20 cellular contexts compared by ENCODE assay signal in the genomic region with DNA sequence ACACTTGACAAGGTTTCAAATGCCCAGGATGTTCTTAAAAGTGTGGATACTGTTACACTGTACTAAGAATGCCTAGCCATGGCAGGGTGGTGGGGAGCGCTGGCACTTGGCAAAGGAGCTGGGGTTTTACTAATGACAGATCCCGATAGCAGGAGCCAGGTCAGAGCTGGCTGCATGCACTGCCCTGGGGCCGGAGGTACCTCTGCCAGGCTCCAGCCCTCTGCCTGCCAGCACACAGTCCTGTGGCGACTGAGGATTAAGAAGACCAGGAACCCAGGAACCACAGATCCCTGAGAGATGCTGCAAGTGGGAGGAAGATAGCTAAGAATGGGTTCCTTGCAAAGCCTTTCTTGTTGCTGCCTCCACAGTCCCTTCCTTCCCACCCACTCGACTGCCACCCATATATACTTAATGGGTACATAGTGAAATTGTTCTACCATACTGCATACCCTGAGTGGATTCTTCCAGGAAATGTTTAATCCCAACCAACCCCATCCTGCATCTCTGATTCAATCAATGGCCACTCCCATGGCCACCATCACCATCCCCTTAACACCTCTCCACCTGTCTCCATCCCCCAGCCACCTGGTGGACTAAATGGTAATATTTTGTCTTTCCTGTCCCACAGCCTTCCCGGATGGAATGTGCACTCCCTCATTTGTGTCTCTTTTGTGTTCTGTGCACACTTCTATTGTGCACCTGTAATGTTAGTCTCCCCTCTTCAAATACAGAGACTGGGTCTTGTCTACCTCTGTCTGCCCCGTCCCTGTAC.
DNase-seq lines count a peak whose midpoint lies in the region; ATAC-seq and TF ChIP-seq lines count a peak whose summit lies in the region.
"Had no signal": no experiment of that assay in that cellular context is flagged by ENCODE, and none has a peak within 500 bp of the region (broad histone marks: within the 10 kb centered on the region; RNA-seq: fewer than 3 reads in every experiment).

No MANE protein-coding gene starts in this region.

- 54 to 83% (median 65%) methylated on average over 7 of the region's 7 CpGs for WGBS in stomach, 5 donors

- H3K9me3 Mint-ChIP-seq in progenitor cell of endocrine pancreas (ENCODE audit: low read depth) (no peaks in the 10 kb centered on the region), CD14-positive monocyte (peaks cover 0 to 3% (median 0%) of the 10 kb centered on the region in 7 donors)
- H3K9me3 Mint-ChIP-seq: activated CD8-positive, alpha-beta T cell treated with anti-CD3 and anti-CD28 coated beads for 36 hours; activated naive CD8-positive, alpha-beta T cell treated with anti-CD3 and anti-CD28 coated beads for 36 hours; activated T-cell treated with anti-CD3 and anti-CD28 coated beads, Interleukin-2, amount 50 U/mL, for 72 hours; GM23338; IgD-negative memory B cell had no signal

- DNase-seq in PC-3 (no peak), cerebellar cortex (ENCODE audit: low spot score) (peak; percentile 95), stomach (peak; percentile 65), NCI-H510A (lab: John Stamatoyannopoulos, UW) (no peak), progenitor cell of endocrine pancreas (ENCODE audit: low spot score, unreplicated experiment) (no peak), CD14-positive monocyte (ENCODE audit: low spot score) (no peak)
- DNase-seq: activated CD8-positive, alpha-beta T cell treated with anti-CD3 and anti-CD28 coated beads for 36 hours; activated naive CD8-positive, alpha-beta T cell treated with anti-CD3 and anti-CD28 coated beads for 36 hours; activated T-cell treated with anti-CD3 and anti-CD28 coated beads, Interleukin-2, amount 50 U/mL, for 72 hours; effector memory CD4-positive, alpha-beta T cell; GF-D8; NCI-H2107; stimulated activated CD4-positive, alpha-beta T cell treated with anti-CD3 and anti-CD28 coated beads, Interleukin-4, amount 100 ng/mL, for 1 hour; T-helper 1 cell had no signal

- TF ChIP-seq POLR2A in stomach (IDR thresholded peaks at IDR 0.05): no peak

- H3K9me3 ChIP-seq in PC-3 (ENCODE audit: low read length): no peaks in the 10 kb centered on the region
- H3K9me3 ChIP-seq in stomach: no peaks in the 10 kb centered on the region
- H3K9me3 ChIP-seq: neutrophil had no signal

- POLR2A ChIA-PET in PC-3 (lab: Charles Lee; ENCODE audit: unreplicated experiment): interaction anchor here (0.7 kb wide), 1 partner anchor 74 kb away, joined by 3 read pairs; no protein-coding TSS in a partner anchor

- H3K27me3 ChIP-seq in PC-3 (ENCODE audit: low read length): no peaks in the 10 kb centered on the region
- no peaks in the 10 kb centered on the region for H3K27me3 ChIP-seq in layer of hippocampus (ENCODE audit: control insufficient read depth, insufficient read depth, low read length)
- peaks cover 0 to 6% (median 0%) of the 10 kb centered on the region in 3 donors for H3K27me3 ChIP-seq in stomach

- H3K4me2 ChIP-seq in PC-3 (ENCODE audit: low read length): no peak overlapping the region
- H3K4me2 ChIP-seq: GM23338 had no signal

- H3K4me3 Mint-ChIP-seq in progenitor cell of endocrine pancreas (ENCODE audit: low read depth) (no peak overlapping the region), CD14-positive monocyte (peak overlapping the region in 1 of 2 donors; percentile 43)
- H3K4me3 Mint-ChIP-seq: activated CD8-positive, alpha-beta T cell treated with anti-CD3 and anti-CD28 coated beads for 36 hours; activated naive CD8-positive, alpha-beta T cell treated with anti-CD3 and anti-CD28 coated beads for 36 hours; activated T-cell treated with anti-CD3 and anti-CD28 coated beads, Interleukin-2, amount 50 U/mL, for 72 hours; GM23338; IgD-negative memory B cell had no signal

- H3K4me1 ChIP-seq in PC-3 (ENCODE audit: insufficient read depth, low read length): no peaks in the 10 kb centered on the region; the same call in 1 of the 2 replicates
- peaks cover 0 to 12% (median 4%) of the 10 kb centered on the region in 4 donors for H3K4me1 ChIP-seq in stomach

- H3K36me3 ChIP-seq in PC-3 (ENCODE audit: low read depth, low read length) (no peaks in the 10 kb centered on the region), stomach (no peaks in the 10 kb centered on the region)
- H3K36me3 ChIP-seq: neutrophil had no signal

- H3K4me3 ChIP-seq in PC-3 (ENCODE audit: low read length) (no peak overlapping the region), stomach (no peak overlapping the region)
- H3K4me3 ChIP-seq: GM23338 had no signal

- H3K36me3 Mint-ChIP-seq in progenitor cell of endocrine pancreas (ENCODE audit: insufficient read depth) (no peaks in the 10 kb centered on the region), CD14-positive monocyte (no peaks in the 10 kb centered on the region)
- H3K36me3 Mint-ChIP-seq: activated naive CD8-positive, alpha-beta T cell treated with anti-CD3 and anti-CD28 coated beads for 36 hours; IgD-negative memory B cell had no signal

- ATAC-seq in PC-3: no peak
- ATAC-seq: activated CD8-positive, alpha-beta T cell treated with anti-CD3 and anti-CD28 coated beads for 36 hours; activated T-cell treated with anti-CD3 and anti-CD28 coated beads, Interleukin-2, amount 50 U/mL, for 72 hours; GM23338 had no signal

- H3K4me1 Mint-ChIP-seq in progenitor cell of endocrine pancreas (ENCODE audit: low read depth) (peaks cover 9% of the 10 kb centered on the region), CD14-positive monocyte (no peaks in the 10 kb centered on the region)
- H3K4me1 Mint-ChIP-seq: activated naive CD8-positive, alpha-beta T cell treated with anti-CD3 and anti-CD28 coated beads for 36 hours; GM23338; IgD-negative memory B cell had no signal

- H4K20me1 ChIP-seq in PC-3 (ENCODE audit: low read length): no peaks in the 10 kb centered on the region

- TF ChIP-seq CTCF in PC-3 (conservative IDR thresholded peaks at IDR 0.05; ENCODE audit: low read depth, low read length) (peak; percentile 21; the same call in 1 of the 2 replicates), stomach (IDR thresholded peaks at IDR 0.05) (no peak), progenitor cell of endocrine pancreas (IDR thresholded peaks at IDR 0.05; ENCODE audit: unreplicated experiment) (no peak), CD14-positive monocyte (IDR thresholded peaks at IDR 0.05) (no peak)

- CTCF ChIA-PET in PC-3 (lab: Charles Lee): no interaction called here

- H3K9ac ChIP-seq in PC-3 (ENCODE audit: low read length): no peak overlapping the region

- no peak overlapping the region for H3K27ac Mint-ChIP-seq in progenitor cell of endocrine pancreas
- no peak overlapping the region for H3K27ac Mint-ChIP-seq in CD14-positive monocyte
- H3K27ac Mint-ChIP-seq: activated CD8-positive, alpha-beta T cell treated with anti-CD3 and anti-CD28 coated beads for 36 hours; activated naive CD8-positive, alpha-beta T cell treated with anti-CD3 and anti-CD28 coated beads for 36 hours; activated T-cell treated with anti-CD3 and anti-CD28 coated beads, Interleukin-2, amount 50 U/mL, for 72 hours; GM23338; IgD-negative memory B cell had no signal

- H3K27ac ChIP-seq in PC-3 (ENCODE audit: low read length) (no peak overlapping the region), layer of hippocampus (ENCODE audit: low read depth, low read length) (peak overlapping the region; percentile 70), stomach (no peak overlapping the region)
- H3K27ac ChIP-seq: neutrophil, RWPE1, VCaP had no signal

- H2AFZ ChIP-seq in PC-3 (ENCODE audit: low read length): no peak overlapping the region
- H2AFZ ChIP-seq: GM23338 had no signal

- BruUV-seq in PC-3 (replicated peaks; lab: Mats Ljungman, UMichigan): no TSS peak

- no peak for TF ChIP-seq EP300 in stomach (IDR thresholded peaks at IDR 0.05)

- no peaks in the 10 kb centered on the region for H3K9me2 ChIP-seq in PC-3 (replicated peaks; ENCODE audit: low read length)

- no peaks in the 10 kb centered on the region for H3K27me3 Mint-ChIP-seq in progenitor cell of endocrine pancreas
- peaks cover 14 to 24% (median 14%) of the 10 kb centered on the region in 3 donors for H3K27me3 Mint-ChIP-seq in CD14-positive monocyte (ENCODE audit: low read depth in 3 of 3)

- no peaks in the 10 kb centered on the region for H3F3A ChIP-seq in PC-3 (ENCODE audit: low read length, unreplicated experiment)

- H3K79me2 ChIP-seq in PC-3 (ENCODE audit: low read length): no peaks in the 10 kb centered on the region

- intact Hi-C loops in PC-3 (cut with micrococcal nuclease): no loop called here
- intact Hi-C loops in stomach (cut with DNase I; ENCODE audit: low total_unique reads): no loop called here
- intact Hi-C loops in CD14-positive monocyte (cut with micrococcal nuclease): no loop called here

Comparison
In these comparisons a context has a peak if more than half of its experiments do, and no peak if none do; other contexts are left out.
1. DNase-seq: peak in cerebellar cortex (single experiment) and stomach (single experiment); none in PC-3 (single experiment), NCI-H510A (single experiment), progenitor cell of endocrine pancreas (single experiment) and CD14-positive monocyte (single experiment).